9 cellular contexts compared by ENCODE assay signal in genomic region chr18:44826418-44827259, GRCh38.
DNase-seq lines count a peak whose midpoint lies in the region; ATAC-seq and TF ChIP-seq lines count a peak whose summit lies in the region.
"Had no signal": no experiment of that assay in that cellular context is flagged by ENCODE, and none has a peak within 500 bp of the region (broad histone marks: within the 10 kb centered on the region; RNA-seq: fewer than 3 reads in every experiment).

No MANE protein-coding gene starts in this region.

- TF ChIP-seq POLR2A in right lobe of liver (IDR thresholded peaks at IDR 0.05), result no peak
- peak in 1 of 2 donors; percentile 39 for TF ChIP-seq POLR2A in thyroid gland (IDR thresholded peaks at IDR 0.05)

- TF ChIP-seq CTCF in right lobe of liver (IDR thresholded peaks at IDR 0.05), result no peak
- TF ChIP-seq CTCF in thyroid gland (IDR thresholded peaks at IDR 0.05), result no peak

- ATAC-seq in right lobe of liver, result peak; percentile 60 to 64 (median 64)
- ATAC-seq: GM12878 had no signal

- 26% methylated on average over 5 of the region's 5 CpGs for WGBS in right lobe of liver (ENCODE audit: insufficient coverage, low coverage, low lambda C conversion rate, missing lambda C conversion rate)
- 17 to 28% methylated on average over 5 of the region's 5 CpGs for WGBS in thyroid gland, 2 donors

- DNase-seq in Ammon's horn (ENCODE audit: low spot score) (peak; percentile 87), NCI-H2107 (lab: John Stamatoyannopoulos, UW) (peak; percentile 57), cerebellar cortex (ENCODE audit: low spot score) (peak; percentile 62), right lobe of liver (peak in 2 of 3 donors; percentile 47 to 69), thyroid gland (peak; percentile 90 to 91), NCI-H1436 (lab: John Stamatoyannopoulos, UW) (no peak), cerebellar nuclear complex (lab: John Stamatoyannopoulos, UW) (no peak)
- DNase-seq in activated naive CD4-positive, alpha-beta T cell treated with Interleukin-2 at 50 U/mL for 16 hours, result no peak

- intact Hi-C loops in right lobe of liver (cut with DNase I), result no loop called here
- intact Hi-C loops in thyroid gland (cut with DNase I), result loop anchor here (10.0 kb wide), 1 partner anchor 142 kb away; the partner anchor contains the start of gene SETBP1

- H3K4me3 ChIP-seq in right lobe of liver (no peak overlapping the region), thyroid gland (replicated peaks in 1 of 3) (no peak overlapping the region)
- H3K4me3 ChIP-seq: GM12878 had no signal

- H3K27me3 ChIP-seq in right lobe of liver (no peaks in the 10 kb centered on the region), thyroid gland (no peaks in the 10 kb centered on the region)

- H3K27ac ChIP-seq in right lobe of liver (peak overlapping the region; percentile 4 to 47 (median 45)), thyroid gland (peak overlapping the region; percentile 84 to 91 (median 85))

- H3K36me3 ChIP-seq in right lobe of liver, result no peaks in the 10 kb centered on the region
- H3K36me3 ChIP-seq in thyroid gland, result no peaks in the 10 kb centered on the region

- H3K9me3 ChIP-seq in right lobe of liver (no peaks in the 10 kb centered on the region), thyroid gland (no peaks in the 10 kb centered on the region)

- H3K4me1 ChIP-seq in right lobe of liver, result peaks cover 0 to 34% (median 14%) of the 10 kb centered on the region in 4 donors
- H3K4me1 ChIP-seq in thyroid gland, result peaks cover 24 to 30% of the 10 kb centered on the region in 2 donors

Comparison
In these comparisons a context has a peak if more than half of its experiments do, and no peak if none do; other contexts are left out.
1. DNase-seq: peak in Ammon's horn (single experiment), NCI-H2107 (single experiment), cerebellar cortex (single experiment), right lobe of liver (2 of 3) and thyroid gland (2 of 2); none in NCI-H1436 (single experiment), cerebellar nuclear complex (0 of 2) and activated naive CD4-positive, alpha-beta T cell treated with Interleukin-2 at 50 U/mL for 16 hours (single experiment).